In the genomic region with DNA sequence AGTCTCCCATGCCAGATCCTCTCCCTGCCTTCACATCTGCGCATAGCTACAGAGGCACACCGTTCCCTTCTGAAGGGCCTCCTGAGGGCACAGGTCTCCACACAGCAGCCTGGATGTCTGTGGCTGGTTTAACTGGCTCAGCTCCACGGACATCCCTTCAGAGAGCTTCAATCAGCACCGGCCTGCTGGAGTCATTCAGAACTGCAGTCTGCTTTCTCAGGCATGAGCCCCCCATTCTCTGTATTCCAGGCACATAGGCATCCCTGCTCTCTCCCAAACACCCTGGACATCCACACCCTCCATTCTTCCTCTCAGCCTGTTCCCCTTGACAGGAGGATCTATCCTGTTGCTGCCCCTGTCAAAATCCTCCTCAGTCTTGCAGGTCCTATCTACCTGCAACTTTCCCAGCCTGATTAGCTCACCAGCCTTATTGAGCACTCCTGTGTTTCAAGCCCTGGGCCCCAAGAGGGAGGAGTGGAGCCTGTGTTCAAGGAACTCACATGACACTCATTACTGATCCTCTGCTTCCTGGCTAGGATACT, we compare ENCODE assay signal across 15 cellular contexts. TPM values are rescaled to one million over a fixed set of nuclear protein-coding genes. Genes with fewer than 3 reads are reported as not detected.
DNase-seq lines count a peak whose midpoint lies in the region; ATAC-seq, FAIRE-seq and TF ChIP-seq lines count a peak whose summit lies in the region.
"Had no signal": no experiment of that assay in that cellular context is flagged by ENCODE, and none has a peak within 500 bp of the region (broad histone marks: within the 10 kb centered on the region; RNA-seq: fewer than 3 reads in every experiment).

No MANE protein-coding gene starts in this region.

- H3K4me1 ChIP-seq in GM12878 (ENCODE audit: control insufficient read depth, insufficient read depth, low read length) (peaks cover 5% of the 10 kb centered on the region), upper lobe of right lung (peaks cover 5% of the 10 kb centered on the region)

- H2AFZ ChIP-seq in GM12878 (ENCODE audit: control insufficient read depth, low read depth, low read length) = peak overlapping the region; percentile 46; the same call in 1 of the 2 replicates

- H3K36me3 ChIP-seq in GM12878 (ENCODE audit: control insufficient read depth in 2 of 2, insufficient read depth in 2 of 2, low read length in 1 of 2) = no peaks in the 10 kb centered on the region
- H3K36me3 ChIP-seq in upper lobe of right lung = no peaks in the 10 kb centered on the region
- H3K36me3 ChIP-seq: pancreas had no signal

- CTCF ChIA-PET in GM12878 (lab: Yijun Ruan, JAX) = interaction anchor here (1.4 to 7.3 kb wide), 16 partner anchors 11 to 514 kb away, joined by 3 to 91 read pairs (median 24); a partner anchor contains a TSS

- no peaks in the 10 kb centered on the region for H3K79me2 ChIP-seq in GM12878 (ENCODE audit: control insufficient read depth, insufficient read depth, low read length)

- TF ChIP-seq POLR2A in GM12878 (IDR thresholded peaks at IDR 0.05; ENCODE audit: low read depth, low read length) = no peak

- in situ Hi-C loops in GM12878 (cut with MboI) = no loop called here

- H4K20me1 ChIP-seq in GM12878 (ENCODE audit: control insufficient read depth, insufficient read depth) = no peaks in the 10 kb centered on the region

- intact Hi-C loops in left ventricle myocardium superior (cut with micrococcal nuclease) = loop anchor here (5.0 to 10.0 kb wide), 2 partner anchors 46 to 302 kb away; no protein-coding TSS in a partner anchor
- intact Hi-C loops in cardiac septum (cut with DNase I) = no loop called here
- intact Hi-C loops in GM12878 (cut with micrococcal nuclease; ENCODE audit: unreplicated experiment) = loop anchor here (2.0 kb wide), 2 partner anchors 44 to 296 kb away; no protein-coding TSS in a partner anchor
- intact Hi-C loops in upper lobe of right lung (cut with DNase I) = no loop called here

- TF ChIP-seq CTCF in GM12878 (IDR thresholded peaks at IDR 0.05 in 2 of 3, conservative IDR thresholded peaks at IDR 0.05 in 1 of 3; ENCODE audit: control insufficient read depth in 2 of 3, extremely low read depth in 1 of 3, insufficient read depth in 1 of 3, low read depth in 3 of 3, low read length in 3 of 3) = no peak
- no peak for TF ChIP-seq CTCF in upper lobe of right lung (IDR thresholded peaks at IDR 0.05)

- WGBS in GM12878 (ENCODE audit: insufficient coverage, insufficient replicate concordance, low lambda C conversion rate, missing lambda C conversion rate) = 55% methylated on average over 4 of the region's 4 CpGs

- H3K4me2 ChIP-seq in GM12878 (ENCODE audit: control insufficient read depth, insufficient read depth) = no peak overlapping the region

- no TSS peak for BruUV-seq in GM12878 (replicated peaks; lab: Mats Ljungman, UMichigan)

- no peak for TF ChIP-seq RAD21 in GM12878 (IDR thresholded peaks at IDR 0.05; ENCODE audit: insufficient read depth, low read depth, low read length)

- SMC1A ChIA-PET in GM12878 (lab: Charles Lee; ENCODE audit: uncharacterized antibody, unreplicated experiment) = interaction anchor here (0.7 to 4.1 kb wide), 10 partner anchors 11 to 475 kb away, joined by 3 to 22 read pairs (median 4); no protein-coding TSS in a partner anchor

- no peak for FAIRE-seq in GM12878 (lab: Jason Lieb, UNC)
- FAIRE-seq: pancreas had no signal

- no peaks in the 10 kb centered on the region; the same call in 2 of the 3 replicates for H3K9me3 ChIP-seq in GM12878 (replicated peaks; ENCODE audit: control insufficient read depth, insufficient read depth, low read length)
- H3K9me3 ChIP-seq in upper lobe of right lung = no peaks in the 10 kb centered on the region
- H3K9me3 ChIP-seq: pancreas, testis had no signal

- no peak for TF ChIP-seq EP300 in GM12878 (IDR thresholded peaks at IDR 0.05; ENCODE audit: borderline replicate concordance in 1 of 2, control insufficient read depth in 1 of 2, low read depth in 2 of 2, low read length in 2 of 2)

- POLR2A ChIA-PET in GM12878 (lab: Charles Lee) = interaction anchor here (0.6 to 0.7 kb wide), 2 partner anchors 42 to 474 kb away, joined by 3 to 5 read pairs; no protein-coding TSS in a partner anchor

- RAD21 ChIA-PET in GM12878 (lab: Charles Lee; ENCODE audit: unreplicated experiment) = interaction anchor here (0.7 to 5.1 kb wide), 5 partner anchors 27 to 299 kb away, joined by 3 to 43 read pairs (median 23); no protein-coding TSS in a partner anchor

- ATAC-seq in left ventricle myocardium superior (peak; percentile 31), GM12878 (peak; percentile 30; the same call in 2 of the 3 replicates), upper lobe of right lung (peak; percentile 7), GM21786 (IDR thresholded peaks at IDR 0.05; ENCODE audit: unreplicated experiment) (no peak)
- ATAC-seq: activated CD4-positive, CD25-positive, alpha-beta regulatory T cell treated with anti-CD3 and anti-CD28 coated beads, Interleukin-2, amount 50 U/mL, for 24 hours had no signal

- H3K9ac ChIP-seq in GM12878 (ENCODE audit: control insufficient read depth, insufficient read depth, low read length) = no peak overlapping the region

- no peak for DNase-seq in left ventricle myocardium superior
- DNase-seq in cardiac septum (ENCODE audit: low spot score) = no peak
- DNase-seq in GM12878 (ENCODE audit: low read depth, low spot score) = no peak
- DNase-seq in iris pigment epithelial cell (ENCODE audit: low read depth) = peak; percentile 16
- no peak for DNase-seq in upper lobe of right lung
- DNase-seq in stimulated activated CD4-positive, alpha-beta T cell treated with anti-CD3 and anti-CD28 coated beads, Interleukin-15, amount 100 ng/mL, for 24 hours = no peak
- DNase-seq in NCI-H2029 treated with DMSO at 0.1 percent for 48 hours (lab: John Stamatoyannopoulos, UW) = no peak
- DNase-seq: mammary epithelial cell, MV-4-11, pancreas, SW 1271, testis had no signal

- no peak overlapping the region for H3K27ac ChIP-seq in GM12878 (ENCODE audit: control insufficient read depth, insufficient read depth)
- no peak overlapping the region for H3K27ac ChIP-seq in upper lobe of right lung
- H3K27ac ChIP-seq: testis had no signal

- no peaks in the 10 kb centered on the region for H3K27me3 ChIP-seq in GM12878 (replicated peaks in 1 of 2; ENCODE audit: control insufficient read depth in 2 of 2, insufficient read depth in 2 of 2, low read length in 1 of 2)
- H3K27me3 ChIP-seq in upper lobe of right lung = no peaks in the 10 kb centered on the region
- H3K27me3 ChIP-seq: pancreas, testis had no signal

- H3K4me3 ChIP-seq in GM12878 (no peak overlapping the region), upper lobe of right lung (no peak overlapping the region)
- H3K4me3 ChIP-seq: pancreas, testis had no signal

TF ChIP-seq in GM12878, 131 proteins besides CTCF, POLR2A, EP300 and RAD21 (continues in another document):
- TF ChIP-seq, protein P1, sequence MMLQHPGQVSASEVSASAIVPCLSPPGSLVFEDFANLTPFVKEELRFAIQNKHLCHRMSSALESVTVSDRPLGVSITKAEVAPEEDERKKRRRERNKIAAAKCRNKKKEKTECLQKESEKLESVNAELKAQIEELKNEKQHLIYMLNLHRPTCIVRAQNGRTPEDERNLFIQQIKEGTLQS (IDR thresholded peaks at IDR 0.05; ENCODE audit: borderline replicate concordance, extremely low read depth, low read depth, low read length) = no peak
- TF ChIP-seq ZNF274 (IDR thresholded peaks at IDR 0.05; ENCODE audit: insufficient read depth, insufficient read length) = no peak

RNA-seq across cellular contexts. Expression of a gene that starts 2.9 kb away (rescaled TPM):
- total RNA-seq in left ventricle myocardium superior = not detected
- 0.27 TPM for total RNA-seq in cardiac septum
- total RNA-seq in GM12878 (2013; cell fraction: nucleolus; rRNA removed) = 0.10 TPM in 1 of 2 replicates, not detected in the other
- 0.38 and 0.73 TPM in 2 replicates for total RNA-seq in GM12878 (2014; rRNA removed)
- 0.46 and 0.58 TPM in 2 replicates for total RNA-seq in GM12878 (2014; rRNA removed; fragmentation: Illumina TruSeq; extraction: Trizol)
- 0.49 and 0.58 TPM in 2 replicates for total RNA-seq in GM12878 (2021)
- polyA plus RNA-seq in GM12878 (2011; ENCODE audit: low read depth) = 0.89 TPM
- polyA plus RNA-seq in GM12878 (2011; rRNA removed) = 0.71 and 1.3 TPM in 2 replicates
- polyA plus RNA-seq in GM12878 (2011; cell fraction: cytosol; rRNA removed) = 1.3 and 1.6 TPM in 2 replicates
- 1.6 and 2.0 TPM in 2 replicates for polyA plus RNA-seq in GM12878 (2011; cell fraction: nucleus; rRNA removed)
- polyA plus RNA-seq in GM12878 (2012) = 0.94 and 0.96 TPM in 2 replicates
- 0.32 TPM in 1 of 2 replicates, not detected in the other for polyA plus RNA-seq in GM12878 (2014; fragmentation: Illumina TruSeq; extraction: Trizol)
- under 1 TPM in 1 of 2 experiments, not detected in 1; 0.09 TPM for polyA plus RNA-seq in GM12878 (2014; fragmentation: Nextera tagmentation; extraction: Ambion mirVana)
- polyA plus RNA-seq in GM12878 (2014; rRNA removed) = 0.70 and 0.82 TPM in 2 replicates
- 1 to 10 TPM; 1.8 TPM for polyA plus RNA-seq in GM12878 (2016; fragmentation: Nextera tagmentation; extraction: Ambion mirVana)
- polyA minus RNA-seq in GM12878 (2011; rRNA and poly(A)+ RNA removed) = 0.73 and 0.98 TPM in 2 replicates
- polyA minus RNA-seq in GM12878 (2011; cell fraction: cytosol; rRNA and poly(A)+ RNA removed) = 0.67 TPM in 1 of 2 replicates, not detected in the other
- polyA minus RNA-seq in GM12878 (2011; cell fraction: nucleus; rRNA and poly(A)+ RNA removed) = 0.48 and 1.4 TPM in 2 replicates
- total RNA-seq in upper lobe of right lung = 0.61 TPM

RNA-seq across cellular contexts. Expression of a gene that starts 54.6 kb away (rescaled TPM):
- total RNA-seq in left ventricle myocardium superior = 0.22 TPM
- total RNA-seq in cardiac septum = 0.19 TPM
- 18.3 and 18.9 TPM in 2 replicates for total RNA-seq in GM12878 (2013; cell fraction: nucleolus; rRNA removed)
- total RNA-seq in GM12878 (2014; rRNA removed) = 2.5 and 2.6 TPM in 2 replicates
- 3.0 and 3.2 TPM in 2 replicates for total RNA-seq in GM12878 (2014; rRNA removed; fragmentation: Illumina TruSeq; extraction: Trizol)
- total RNA-seq in GM12878 (2021) = 10.3 and 10.6 TPM in 2 replicates
- polyA plus RNA-seq in GM12878 (2011; ENCODE audit: low read depth) = 1.8 TPM
- 6.8 and 8.4 TPM in 2 replicates for polyA plus RNA-seq in GM12878 (2011; rRNA removed)
- 7.9 and 9.8 TPM in 2 replicates for polyA plus RNA-seq in GM12878 (2011; cell fraction: cytosol; rRNA removed)
- 14.7 and 20.5 TPM in 2 replicates for polyA plus RNA-seq in GM12878 (2011; cell fraction: nucleus; rRNA removed)
- 3.2 and 3.6 TPM in 2 replicates for polyA plus RNA-seq in GM12878 (2012)
- 4.2 and 5.5 TPM in 2 replicates for polyA plus RNA-seq in GM12878 (2014; fragmentation: Illumina TruSeq; extraction: Trizol)
- under 1 TPM; 0.48 to 0.60 TPM for polyA plus RNA-seq in GM12878 (2014; fragmentation: Nextera tagmentation; extraction: Ambion mirVana)
- 6.7 and 7.1 TPM in 2 replicates for polyA plus RNA-seq in GM12878 (2014; rRNA removed)
- 1 to 10 TPM; 3.4 to 4.4 TPM for polyA plus RNA-seq in GM12878 (2016; fragmentation: Nextera tagmentation; extraction: Ambion mirVana)
- polyA minus RNA-seq in GM12878 (2011; rRNA and poly(A)+ RNA removed) = 5.5 and 8.0 TPM in 2 replicates
- polyA minus RNA-seq in GM12878 (2011; cell fraction: cytosol; rRNA and poly(A)+ RNA removed) = 4.4 and 5.3 TPM in 2 replicates
- 4.1 and 6.8 TPM in 2 replicates for polyA minus RNA-seq in GM12878 (2011; cell fraction: nucleus; rRNA and poly(A)+ RNA removed)
- 6.2 TPM for total RNA-seq in upper lobe of right lung
- total RNA-seq: activated naive CD4-positive, alpha-beta T cell treated with anti-CD3 and anti-CD28 coated beads, Interleukin-2, amount 50 U/mL, for 72 hours had no signal

Comparison
In these comparisons a context has a peak if more than half of its experiments do, and no peak if none do; other contexts are left out.
1. intact Hi-C loops: an anchor here in left ventricle myocardium superior (5.0 to 10.0 kb wide) and GM12878 (2.0 kb wide); none called in cardiac septum and upper lobe of right lung.